1 cellular context compared by ENCODE assay signal in genomic region chr11:84922212-84922805, GRCh38.
TF ChIP-seq lines count a peak whose summit lies in the region.

No MANE protein-coding gene starts in this region.

TF ChIP-seq in SK-N-SH, 30 proteins besides CTCF, POLR2A, EP300 and RAD21 (continued from another document):
- TF ChIP-seq EZH2phosphoT487 (IDR thresholded peaks at IDR 0.05; ENCODE audit: borderline replicate concordance, low read depth) (no peak), ELF1 (IDR thresholded peaks at IDR 0.05) (no peak), NFIC (IDR thresholded peaks at IDR 0.05; ENCODE audit: borderline replicate concordance) (no peak), IRF3 (IDR thresholded peaks at IDR 0.05; ENCODE audit: low read depth, low read length) (no peak), ZBTB33 (IDR thresholded peaks at IDR 0.05; ENCODE audit: borderline replicate concordance, low read depth) (no peak), GABPA (IDR thresholded peaks at IDR 0.05; ENCODE audit: low read depth) (no peak), REST (IDR thresholded peaks at IDR 0.05; ENCODE audit: low read depth, low read length) (no peak), GATA2 (CRISPR knock-in tag; IDR thresholded peaks at IDR 0.05) (no peak), NRF1 (IDR thresholded peaks at IDR 0.05; ENCODE audit: low read depth, low read length) (no peak), RFX5 (IDR thresholded peaks at IDR 0.05; ENCODE audit: low read length) (no peak), RXRA (IDR thresholded peaks at IDR 0.05; ENCODE audit: borderline replicate concordance, low read depth) (no peak), POLR2AphosphoS5 (IDR thresholded peaks at IDR 0.05; ENCODE audit: low read depth, low read length) (no peak)
